In genomic region chr12:26648066-26648465, GRCh38 we compare ENCODE assay signal across 17 cellular contexts.
"Had no signal": no experiment of that assay in that cellular context is flagged by ENCODE, and none has a peak within 500 bp of the region (broad histone marks: within the 10 kb centered on the region; RNA-seq: fewer than 3 reads in every experiment).

No MANE protein-coding gene starts in this region.

- H3K27ac ChIP-seq: left ventricle myocardium inferior, ovary, tibial nerve had no signal

- H3K4me3 Mint-ChIP-seq: activated CD8-positive, alpha-beta T cell treated with anti-CD3 and anti-CD28 coated beads, Interleukin-2, amount 10 ng/mL, durations not matched to agents 7 days and 5 days; T-helper 17 cell had no signal

- FAIRE-seq: bronchial epithelial cell, kidney had no signal

- H3K27me3 Mint-ChIP-seq: T-helper 17 cell had no signal

- H3K27me3 ChIP-seq: ovary, tibial nerve had no signal

- H3K4me1 ChIP-seq: left ventricle myocardium inferior had no signal

- H3K4me3 ChIP-seq: left ventricle myocardium inferior, ovary, tibial nerve had no signal

- H3K9me3 ChIP-seq: ovary had no signal

- ATAC-seq: activated CD8-positive, alpha-beta T cell treated with anti-CD3 and anti-CD28 coated beads, Interleukin-2, amount 10 ng/mL, durations not matched to agents 7 days and 5 days; T-helper 17 cell had no signal

- DNase-seq: activated CD4-positive, alpha-beta T cell treated with anti-CD3 and anti-CD28 coated beads for 48 hours; activated CD8-positive, alpha-beta memory T cell treated with anti-CD3 and anti-CD28 coated beads, Interleukin-2, amount 50 U/mL, for 4 hours; activated CD8-positive, alpha-beta T cell treated with anti-CD3 and anti-CD28 coated beads, Interleukin-2, amount 10 ng/mL, durations not matched to agents 7 days and 5 days; activated gamma-delta T cell treated with Interleukin-2 at 50 U/mL for 16 hours; anterior cingulate cortex; hypothalamus; kidney; left ventricle myocardium inferior; mesendoderm; ovary; stimulated activated CD4-positive, alpha-beta T cell treated with anti-CD3 and anti-CD28 coated beads, Interleukin-15, amount 100 ng/mL, for 24 hours; stimulated activated CD4-positive, alpha-beta T cell treated with anti-CD3 and anti-CD28 coated beads, Interleukin-4, amount 100 ng/mL, for 24 hours; stimulated activated naive CD4-positive, alpha-beta T cell; substantia nigra; T-helper 17 cell had no signal

- H3K36me3 ChIP-seq: ovary had no signal
